Comparison of ENCODE assay signal across 8 cellular contexts in the genomic region with DNA sequence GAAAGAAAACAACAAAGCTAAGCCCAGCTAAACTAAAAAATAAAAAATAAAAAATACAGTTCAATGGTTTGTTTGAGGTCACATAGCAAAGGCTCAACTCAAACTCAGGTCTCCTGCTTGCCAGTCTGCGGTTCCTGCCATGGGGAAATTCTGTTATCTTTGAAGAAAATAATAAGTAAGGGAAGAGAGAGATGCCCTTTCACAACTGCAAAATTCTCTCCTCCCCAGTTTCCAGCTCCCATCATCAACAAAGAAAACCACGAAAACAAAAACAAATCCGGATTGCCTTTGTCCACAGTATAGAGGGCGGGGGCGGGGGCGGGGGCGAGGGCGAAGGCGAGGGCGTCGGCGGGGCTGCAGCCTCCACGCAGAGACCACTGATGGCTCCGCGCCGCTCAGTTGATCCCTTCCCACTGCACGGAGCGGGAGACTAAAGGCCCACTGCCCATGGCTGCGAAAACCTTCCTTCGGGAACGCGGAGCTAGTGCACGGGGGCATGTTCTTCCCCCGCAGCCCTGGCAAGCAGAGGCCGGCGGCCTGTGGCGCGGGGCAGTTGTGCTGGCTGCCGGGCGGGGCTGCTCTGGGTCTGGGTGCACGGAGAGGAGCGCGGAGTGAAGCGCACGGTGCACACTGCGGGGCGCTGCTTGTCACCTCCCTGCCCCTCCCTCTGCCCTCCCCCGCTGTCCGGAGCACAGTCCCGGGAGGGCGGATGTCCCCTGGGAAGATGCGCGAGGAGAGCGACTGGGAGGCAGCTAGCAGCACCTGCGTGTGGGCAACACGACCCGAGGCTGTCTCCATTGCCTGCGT. TPM values are rescaled to one million over a fixed set of nuclear protein-coding genes. Genes with fewer than 3 reads are reported as not detected.
DNase-seq lines count a peak whose midpoint lies in the region; ATAC-seq and TF ChIP-seq lines count a peak whose summit lies in the region.

No MANE protein-coding gene starts in this region.

- H3K36me3 ChIP-seq in PC-9 (ENCODE audit: low read depth), result no peaks in the 10 kb centered on the region
- H3K36me3 ChIP-seq in iPS DF 6.9 (ENCODE audit: control insufficient read depth, insufficient read depth, low read length), result no peaks in the 10 kb centered on the region

- peaks cover 0 to 3% (median 0%) of the 10 kb centered on the region in 5 experiments for H3K9me3 Mint-ChIP-seq in brain

- no peaks in the 10 kb centered on the region for H3K27me3 ChIP-seq in PC-9 (ENCODE audit: insufficient read depth, low read depth)
- H3K27me3 ChIP-seq in iPS DF 6.9 (ENCODE audit: control insufficient read depth, insufficient read depth, low read length), result no peaks in the 10 kb centered on the region

- H3K4me1 Mint-ChIP-seq in brain, result peaks cover 60% of the 10 kb centered on the region

- POLR2A ChIA-PET in PC-9 (lab: Charles Lee; ENCODE audit: unreplicated experiment), result interaction anchor here (0.5 to 0.6 kb wide), 2 partner anchors 9 to 25 kb away, joined by 3 read pairs; no protein-coding TSS in a partner anchor

- no peaks in the 10 kb centered on the region for H3K9me2 ChIP-seq in PC-9 (ENCODE audit: insufficient read depth)

- BruUV-seq in PC-9 (replicated peaks; lab: Mats Ljungman, UMichigan), result no TSS peak

- H3K36me3 Mint-ChIP-seq in brain, result no peaks in the 10 kb centered on the region

- H3K27me3 Mint-ChIP-seq in brain, result peaks cover 38% of the 10 kb centered on the region

- no CpG with 5 or more reads among the region's 48 CpGs for WGBS in iPS DF 6.9 (ENCODE audit: insufficient coverage, insufficient read length)

- H3K4me3 ChIP-seq in PC-9, result peak overlapping the region; percentile 68
- peak overlapping the region; percentile 58 for H3K4me3 ChIP-seq in iPS DF 6.9 (ENCODE audit: low read length)

- intact Hi-C loops in PC-9 (cut with micrococcal nuclease; ENCODE audit: unreplicated experiment), result loop anchor here (5.0 kb wide), 1 partner anchor 117 kb away; no protein-coding TSS in a partner anchor

- H2AFZ ChIP-seq in PC-9, result peak overlapping the region; percentile 89

- peaks cover 24% of the 10 kb centered on the region for H3K4me1 ChIP-seq in PC-9 (replicated peaks; ENCODE audit: insufficient read depth)
- H3K4me1 ChIP-seq in iPS DF 6.9 (ENCODE audit: control insufficient read depth, insufficient read depth, low read length), result no peaks in the 10 kb centered on the region; the same call in 1 of the 2 replicates

- peak; percentile 70 for ATAC-seq in HG03457 (IDR thresholded peaks at IDR 0.05; ENCODE audit: unreplicated experiment)
- ATAC-seq in activated CD4-positive, CD25-positive, alpha-beta regulatory T cell treated with anti-CD3 and anti-CD28 coated beads, Interleukin-2, amount 50 U/mL, for 24 hours, result no peak

- H3K79me2 ChIP-seq in PC-9 (ENCODE audit: low read depth), result no peaks in the 10 kb centered on the region

- peak overlapping the region; percentile 79 to 84 (median 82) for H3K4me3 Mint-ChIP-seq in brain

- peaks cover 11% of the 10 kb centered on the region; the same call in 1 of the 2 replicates for H3F3A ChIP-seq in PC-9 (ENCODE audit: insufficient read depth, low read depth)

- H3K9me3 ChIP-seq in PC-9 (ENCODE audit: insufficient read depth, low read depth), result no peaks in the 10 kb centered on the region
- no peaks in the 10 kb centered on the region for H3K9me3 ChIP-seq in iPS DF 6.9 (ENCODE audit: control insufficient read depth, insufficient read depth, low read length)

- peak overlapping the region in 1 of 5 experiments; percentile 72 for H3K27ac Mint-ChIP-seq in brain

- peak; percentile 61 for DNase-seq in activated effector memory CD4-positive, alpha-beta T cell treated with anti-CD3 and anti-CD28 coated beads, Interleukin-2, amount 50 U/mL, for 16 hours
- DNase-seq in activated effector memory CD4-positive, alpha-beta T cell treated with Interleukin-2 at 50 U/mL for 16 hours, result no peak
- DNase-seq in PC-9, result peak; percentile 57 to 74
- DNase-seq in iPS DF 6.9 (ENCODE audit: low read depth, low spot score), result peak; percentile 29
- peak; percentile 22 for DNase-seq in renal cortical epithelial cell (ENCODE audit: low read depth)

- no peaks in the 10 kb centered on the region for H4K20me1 ChIP-seq in PC-9 (ENCODE audit: insufficient read depth)

- H3K27ac ChIP-seq in PC-9 (no peak overlapping the region), iPS DF 6.9 (ENCODE audit: low read length) (no peak overlapping the region)

- peak overlapping the region; percentile 91 for H3K4me2 ChIP-seq in PC-9

- TF ChIP-seq CTCF in PC-9 (conservative IDR thresholded peaks at IDR 0.05) (no peak), brain (conservative IDR thresholded peaks at IDR 0.05) (no peak)

- CTCF ChIA-PET in PC-9 (lab: Charles Lee), result interaction anchor here (0.6 kb wide), 1 partner anchor 11 kb away, joined by 12 read pairs; no protein-coding TSS in a partner anchor

RNA-seq across cellular contexts. Expression of a gene that starts 54.2 kb away (rescaled TPM):
- 184 and 203 TPM in 2 replicates for total RNA-seq in PC-9 (2021)
- 33.9 TPM for polyA plus RNA-seq in brain (ENCODE audit: insufficient read depth, low read depth, low replicate concordance)
- total RNA-seq in renal cortical epithelial cell, result 105 and 188 TPM in 2 replicates
